ENCODE assay signal across 20 cellular contexts in genomic region chr9:8489845-8490244, GRCh38.
DNase-seq lines count a peak whose midpoint lies in the region; ATAC-seq, FAIRE-seq and TF ChIP-seq lines count a peak whose summit lies in the region.
"Had no signal": no experiment of that assay in that cellular context is flagged by ENCODE, and none has a peak within 500 bp of the region (broad histone marks: within the 10 kb centered on the region; RNA-seq: fewer than 3 reads in every experiment).

No MANE protein-coding gene starts in this region.

- H3K27me3 Mint-ChIP-seq in mesothelial cell of epicardium (ENCODE audit: low read depth), result no peaks in the 10 kb centered on the region
- no peaks in the 10 kb centered on the region for H3K27me3 Mint-ChIP-seq in stimulated activated memory B cell treated with anti-CD40 and anti-IgM and Interleukin-4, amounts not matched to agents 10 μg/mL and 1 μg/mL and 100 μg/mL, for 72 hours
- H3K27me3 Mint-ChIP-seq: IgD-negative memory B cell had no signal

- H3K4me3 ChIP-seq in bronchial epithelial cell (ENCODE audit: low read depth, low read length), result no peak overlapping the region
- H3K4me3 ChIP-seq: A549 had no signal

- DNase-seq in NCI-H510A treated with DMSO at 0.1 percent for 48 hours (lab: John Stamatoyannopoulos, UW) (peak; percentile 29), NCI-H510A (lab: John Stamatoyannopoulos, UW) (no peak), NCI-H2171 (lab: John Stamatoyannopoulos, UW) (peak; percentile 1), bronchial epithelial cell (ENCODE audit: low read depth) (peak; percentile 69), mesothelial cell of epicardium (ENCODE audit: low spot score in 2 of 2, unreplicated experiment in 2 of 2) (no peak), NOMO-1 (lab: John Stamatoyannopoulos, UW; ENCODE audit: unreplicated experiment in 2 of 2) (no peak)
- DNase-seq: Caco-2, GOT3, HFFc6, MV-4-11, NCI-H1436 treated with DMSO at 0.1 percent for 48 hours, NCI-H2081, Right ventricle myocardium superior had no signal

- TF ChIP-seq CTCF in bronchial epithelial cell (IDR thresholded peaks at IDR 0.05; ENCODE audit: insufficient read depth, low read length, severe bottlenecking), result no peak
- no peak for TF ChIP-seq CTCF in mesothelial cell of epicardium (IDR thresholded peaks at IDR 0.05; ENCODE audit: unreplicated experiment)

- H3K9me3 Mint-ChIP-seq in mesothelial cell of epicardium, result no peaks in the 10 kb centered on the region
- no peaks in the 10 kb centered on the region for H3K9me3 Mint-ChIP-seq in stimulated activated memory B cell treated with anti-CD40 and anti-IgM and Interleukin-4, amounts not matched to agents 10 μg/mL and 1 μg/mL and 100 μg/mL, for 72 hours
- H3K9me3 Mint-ChIP-seq: IgD-negative memory B cell had no signal

- no peak for ATAC-seq in stimulated activated memory B cell treated with anti-CD40 and anti-IgM and Interleukin-4, amounts not matched to agents 10 μg/mL and 1 μg/mL and 100 μg/mL, for 72 hours
- no peak for ATAC-seq in HG03025 (IDR thresholded peaks at IDR 0.05; ENCODE audit: low FRiP score, unreplicated experiment)
- ATAC-seq: A549, Panc1, SK-N-SH treated with all-trans-retinoic acid at 6 μM for 48 hours had no signal

- FAIRE-seq in bronchial epithelial cell (lab: Jason Lieb, UNC), result no peak
- FAIRE-seq: A549 had no signal

- H3K4me1 Mint-ChIP-seq in mesothelial cell of epicardium, result peaks cover 8% of the 10 kb centered on the region
- H3K4me1 Mint-ChIP-seq in stimulated activated memory B cell treated with anti-CD40 and anti-IgM and Interleukin-4, amounts not matched to agents 10 μg/mL and 1 μg/mL and 100 μg/mL, for 72 hours, result no peaks in the 10 kb centered on the region

- H3K27ac Mint-ChIP-seq in mesothelial cell of epicardium, result peak overlapping the region; percentile 6
- no peak overlapping the region for H3K27ac Mint-ChIP-seq in stimulated activated memory B cell treated with anti-CD40 and anti-IgM and Interleukin-4, amounts not matched to agents 10 μg/mL and 1 μg/mL and 100 μg/mL, for 72 hours
- H3K27ac Mint-ChIP-seq: CD14-positive monocyte, HFFc6 had no signal

- H3K4me3 Mint-ChIP-seq in mesothelial cell of epicardium, result no peak overlapping the region
- H3K4me3 Mint-ChIP-seq in stimulated activated memory B cell treated with anti-CD40 and anti-IgM and Interleukin-4, amounts not matched to agents 10 μg/mL and 1 μg/mL and 100 μg/mL, for 72 hours, result no peak overlapping the region
- H3K4me3 Mint-ChIP-seq: CD14-positive monocyte, HFFc6, IgD-negative memory B cell had no signal

- no peaks in the 10 kb centered on the region for H3K36me3 ChIP-seq in bronchial epithelial cell (ENCODE audit: control insufficient read depth, insufficient read depth, low read length)

- no peaks in the 10 kb centered on the region for H3K27me3 ChIP-seq in bronchial epithelial cell (ENCODE audit: control insufficient read depth, insufficient read depth, low read length)

- H3K36me3 Mint-ChIP-seq in mesothelial cell of epicardium, result peaks cover 20% of the 10 kb centered on the region
- no peaks in the 10 kb centered on the region for H3K36me3 Mint-ChIP-seq in stimulated activated memory B cell treated with anti-CD40 and anti-IgM and Interleukin-4, amounts not matched to agents 10 μg/mL and 1 μg/mL and 100 μg/mL, for 72 hours
- H3K36me3 Mint-ChIP-seq: CD14-positive monocyte, IgD-negative memory B cell had no signal

Comparison
In these comparisons a context has a peak if more than half of its experiments do, and no peak if none do; other contexts are left out.
1. DNase-seq: peak in NCI-H510A treated with DMSO at 0.1 percent for 48 hours (single experiment), NCI-H2171 (single experiment) and bronchial epithelial cell (single experiment); none in NCI-H510A (single experiment), mesothelial cell of epicardium (0 of 2) and NOMO-1 (0 of 2).